Comparison of ENCODE assay signal across 22 cellular contexts in the genomic region with DNA sequence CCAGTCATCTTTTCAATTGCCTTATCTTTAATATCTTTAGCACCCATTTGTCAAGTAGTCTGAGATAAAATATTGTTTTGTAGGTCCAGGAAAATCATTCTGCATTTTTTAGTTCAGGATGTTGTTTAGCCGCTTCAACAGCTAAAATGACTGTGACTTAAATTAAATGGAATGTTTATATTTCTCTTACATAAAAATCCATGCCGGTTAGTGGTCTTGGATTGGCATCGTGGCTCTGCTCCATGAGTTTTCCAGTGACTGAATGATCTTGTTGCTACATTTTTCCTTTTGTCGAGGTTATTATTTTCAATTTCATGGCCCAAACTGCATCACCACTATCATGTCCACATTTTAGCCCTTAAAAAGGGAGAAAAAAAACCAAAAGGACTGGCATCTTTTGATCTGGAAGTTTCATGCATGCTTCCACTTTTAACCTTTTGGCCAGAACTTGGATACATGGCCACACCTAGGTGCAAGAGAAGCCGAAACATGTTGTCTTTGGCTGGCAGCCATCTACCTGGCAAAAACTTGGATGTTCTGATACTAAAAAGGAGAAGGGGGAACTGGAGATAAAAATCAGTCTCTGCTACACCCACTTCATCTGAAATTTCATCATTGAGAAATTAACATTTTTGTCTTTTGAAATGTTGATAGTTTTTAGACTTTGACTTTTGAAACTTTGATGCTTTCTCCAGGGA.
A peak's percentile ranks its signal among the peaks of the same experiment; 100 is the strongest.
DNase-seq lines count a peak whose midpoint lies in the region; TF ChIP-seq lines count a peak whose summit lies in the region.
"Had no signal": no experiment of that assay in that cellular context is flagged by ENCODE, and none has a peak within 500 bp of the region (broad histone marks: within the 10 kb centered on the region; RNA-seq: fewer than 3 reads in every experiment).

No MANE protein-coding gene starts in this region.

- H3K27me3 ChIP-seq in GM23248 (replicated peaks; ENCODE audit: insufficient read depth) = no peaks in the 10 kb centered on the region
- no peaks in the 10 kb centered on the region for H3K27me3 ChIP-seq in adipocyte (replicated peaks; ENCODE audit: control insufficient read depth, insufficient read depth, low read length)
- H3K27me3 ChIP-seq: transverse colon had no signal

- peak overlapping the region; percentile 39 for H2AFZ ChIP-seq in GM23248

- H4K20me1 ChIP-seq in GM23248 (ENCODE audit: insufficient read depth) = no peaks in the 10 kb centered on the region

- in situ Hi-C loops in GM23248 (cut with MboI) = no loop called here

- H3K36me3 ChIP-seq in GM23248 (ENCODE audit: low read depth) (no peaks in the 10 kb centered on the region), adipocyte (ENCODE audit: control insufficient read depth, insufficient read depth, low read length, severe bottlenecking) (no peaks in the 10 kb centered on the region)
- H3K36me3 ChIP-seq: transverse colon had no signal

- 48 to 51% methylated on average over 5 of the region's 5 CpGs for WGBS in GM23248 (ENCODE audit: low coverage in 1 of 2, low lambda C conversion rate in 2 of 2, missing lambda C conversion rate in 2 of 2), 2 experiments

- no peak for TF ChIP-seq CTCF in fibroblast of pulmonary artery (IDR thresholded peaks at IDR 0.05; ENCODE audit: low read length, missing control alignments)

- H3F3A ChIP-seq in GM23248 (ENCODE audit: insufficient read depth) = 0 out of 2 replicates have a peak, but pooled peaks cover 11% of the 10 kb centered on the region

- peak; percentile 44 for DNase-seq in GM23248
- DNase-seq in adipocyte (ENCODE audit: low read depth) = peak; percentile 63
- DNase-seq in fibroblast of pulmonary artery (ENCODE audit: low read depth) = peak; percentile 33
- DNase-seq in smooth muscle cell of the brain vasculature (ENCODE audit: low read depth, low spot score) = peak; percentile 15
- no peak for DNase-seq in KG1 (lab: John Stamatoyannopoulos, UW)
- DNase-seq in NCI-H446 (lab: John Stamatoyannopoulos, UW) = no peak
- no peak for DNase-seq in ureter (ENCODE audit: low spot score)
- DNase-seq: activated CD4-positive, alpha-beta T cell treated with anti-CD3 and anti-CD28 coated beads for 48 hours; activated T-cell treated with anti-CD3 and anti-CD28 coated beads, Interleukin-2, amount 50 U/mL, for 1 hour; CD4-positive, alpha-beta T cell; effector memory CD4-positive, alpha-beta T cell; GF-D8; GOT3; islet precursor cell; KBM-7; NCI-H146; NCI-H774; Right ventricle myocardium superior; stimulated activated CD4-positive, alpha-beta T cell treated with anti-CD3 and anti-CD28 coated beads, Interleukin-1b, Interleukin-23, amount 100 ng/mL, for 48 hours; stimulated activated CD8-positive, alpha-beta memory T cell treated with anti-CD3 and anti-CD28 coated beads, Interleukin-4, amount 100 ng/mL, for 48 hours; T1000; transverse colon had no signal

- H3K9me3 ChIP-seq in GM23248 (ENCODE audit: low read depth) = no peaks in the 10 kb centered on the region
- H3K9me3 ChIP-seq in adipocyte (ENCODE audit: control insufficient read depth, low read length) = no peaks in the 10 kb centered on the region
- H3K9me3 ChIP-seq: transverse colon had no signal

- H3K79me2 ChIP-seq in GM23248 (ENCODE audit: insufficient read depth) = no peaks in the 10 kb centered on the region

- H3K9ac ChIP-seq in GM23248 = no peak overlapping the region
- H3K9ac ChIP-seq in adipocyte (ENCODE audit: low read length) = no peak overlapping the region

- no peaks in the 10 kb centered on the region for H3K9me2 ChIP-seq in GM23248 (ENCODE audit: insufficient read depth)

- peak overlapping the region; percentile 59 for H3K4me2 ChIP-seq in GM23248 (ENCODE audit: unreplicated experiment)

- H3K27ac ChIP-seq in GM23248 = peak overlapping the region; percentile 7; the same call in 1 of the 2 replicates
- H3K27ac ChIP-seq: transverse colon had no signal

- peak overlapping the region; percentile 9; the same call in 1 of the 2 replicates for H3K4me3 ChIP-seq in GM23248
- no peak overlapping the region for H3K4me3 ChIP-seq in adipocyte (ENCODE audit: low read length)
- H3K4me3 ChIP-seq in fibroblast of pulmonary artery (replicated peaks; ENCODE audit: low read depth, low read length) = no peak overlapping the region
- H3K4me3 ChIP-seq: transverse colon had no signal

- H3K4me1 ChIP-seq in GM23248 (ENCODE audit: insufficient read depth) = peaks cover 17% of the 10 kb centered on the region
- H3K4me1 ChIP-seq in adipocyte (ENCODE audit: control insufficient read depth, insufficient read depth, low read length) = no peaks in the 10 kb centered on the region
- H3K4me1 ChIP-seq: transverse colon had no signal

Comparison
In these comparisons a context has a peak if more than half of its experiments do, and no peak if none do; other contexts are left out.
1. DNase-seq: peak in GM23248 (single experiment), adipocyte (single experiment), fibroblast of pulmonary artery (single experiment) and smooth muscle cell of the brain vasculature (single experiment); none in KG1 (single experiment), NCI-H446 (0 of 2) and ureter (single experiment).